ENCODE assay signal across 25 cellular contexts in genomic region chr4:169054879-169055278, GRCh38. TPM values are rescaled to one million over a fixed set of nuclear protein-coding genes. Genes with fewer than 3 reads are reported as not detected.
DNase-seq lines count a peak whose midpoint lies in the region; ATAC-seq, FAIRE-seq and TF ChIP-seq lines count a peak whose summit lies in the region.
"Had no signal": no experiment of that assay in that cellular context is flagged by ENCODE, and none has a peak within 500 bp of the region (broad histone marks: within the 10 kb centered on the region; RNA-seq: fewer than 3 reads in every experiment).

No MANE protein-coding gene starts in this region.

- H3K27ac Mint-ChIP-seq in activated CD8-positive, alpha-beta T cell treated with anti-CD3 and anti-CD28 coated beads, Interleukin-2, amount 10 ng/mL, durations not matched to agents 7 days and 5 days: no peak overlapping the region
- H3K27ac Mint-ChIP-seq in nephron progenitor cell: no peak overlapping the region
- H3K27ac Mint-ChIP-seq: activated naive CD8-positive, alpha-beta T cell treated with anti-CD3 and anti-CD28 coated beads for 36 hours; IgD-negative memory B cell; T-cell had no signal

- no peak overlapping the region for H4K8ac ChIP-seq in mesenchymal stem cell (ENCODE audit: low read length)

- no peak overlapping the region for H3K4me3 ChIP-seq in mesenchymal stem cell (ENCODE audit: insufficient read depth in 1 of 2, low read depth in 1 of 2, low read length in 2 of 2)
- H3K4me3 ChIP-seq: gastroesophageal sphincter had no signal

- no peak overlapping the region for H2BK12ac ChIP-seq in mesenchymal stem cell (ENCODE audit: low read length in 2 of 2)

- no peak overlapping the region for H2BK15ac ChIP-seq in mesenchymal stem cell (ENCODE audit: low read depth, poor library complexity, severe bottlenecking)

- H3K4me1 Mint-ChIP-seq in activated CD8-positive, alpha-beta T cell treated with anti-CD3 and anti-CD28 coated beads, Interleukin-2, amount 10 ng/mL, durations not matched to agents 7 days and 5 days (ENCODE audit: low read depth): no peaks in the 10 kb centered on the region
- H3K4me1 Mint-ChIP-seq in nephron progenitor cell: peaks cover 19% of the 10 kb centered on the region
- H3K4me1 Mint-ChIP-seq: activated naive CD8-positive, alpha-beta T cell treated with anti-CD3 and anti-CD28 coated beads for 36 hours; T-cell had no signal

- no peaks in the 10 kb centered on the region for H3K9me3 ChIP-seq in mesenchymal stem cell (ENCODE audit: control insufficient read depth, low read length)
- H3K9me3 ChIP-seq: gastroesophageal sphincter had no signal

- H2BK120ac ChIP-seq in mesenchymal stem cell (ENCODE audit: low read depth, low read length): no peak overlapping the region

- H2BK5ac ChIP-seq in mesenchymal stem cell (ENCODE audit: low read depth, low read length, poor library complexity, severe bottlenecking): no peak overlapping the region

- peaks cover 2% of the 10 kb centered on the region for H3K27me3 Mint-ChIP-seq in activated CD8-positive, alpha-beta T cell treated with anti-CD3 and anti-CD28 coated beads, Interleukin-2, amount 10 ng/mL, durations not matched to agents 7 days and 5 days (ENCODE audit: low read depth)
- H3K27me3 Mint-ChIP-seq in nephron progenitor cell (ENCODE audit: low read depth, poor library complexity): peaks cover 5% of the 10 kb centered on the region
- H3K27me3 Mint-ChIP-seq: activated naive CD8-positive, alpha-beta T cell treated with anti-CD3 and anti-CD28 coated beads for 36 hours had no signal

- CTCF ChIA-PET in activated CD8-positive, alpha-beta T cell treated with anti-CD3 and anti-CD28 coated beads, Interleukin-2, amount 10 ng/mL, durations not matched to agents 7 days and 5 days (lab: Charles Lee): no interaction called here

- no peaks in the 10 kb centered on the region for H3K4me1 ChIP-seq in mesenchymal stem cell (ENCODE audit: control insufficient read depth, insufficient read depth, low read depth, low read length)

- peak; percentile 27 for FAIRE-seq in GM12892 (lab: Jason Lieb, UNC)

- H3K18ac ChIP-seq in mesenchymal stem cell (ENCODE audit: low read depth in 1 of 2, low read length in 2 of 2): no peak overlapping the region

- no peak overlapping the region for H3K14ac ChIP-seq in mesenchymal stem cell (ENCODE audit: low read length in 2 of 2)

- H3K23ac ChIP-seq in mesenchymal stem cell (ENCODE audit: low read length in 2 of 2): no peak overlapping the region

- no peak overlapping the region for H2AFZ ChIP-seq in mesenchymal stem cell (ENCODE audit: low read depth, low read length)

- no peaks in the 10 kb centered on the region for H3K36me3 Mint-ChIP-seq in activated CD8-positive, alpha-beta T cell treated with anti-CD3 and anti-CD28 coated beads, Interleukin-2, amount 10 ng/mL, durations not matched to agents 7 days and 5 days (ENCODE audit: low read depth)
- H3K36me3 Mint-ChIP-seq in nephron progenitor cell (ENCODE audit: low read depth): no peaks in the 10 kb centered on the region
- H3K36me3 Mint-ChIP-seq: activated naive CD8-positive, alpha-beta T cell treated with anti-CD3 and anti-CD28 coated beads for 36 hours; brain; IgD-negative memory B cell; T-cell had no signal

- DNase-seq in GM12892 (ENCODE audit: insufficient read length) (no peak), nephron progenitor cell (no peak), mesenchymal stem cell (no peak)
- DNase-seq in activated CD8-positive, alpha-beta T cell treated with anti-CD3 and anti-CD28 coated beads, Interleukin-2, amount 10 ng/mL, durations not matched to agents 7 days and 5 days: no peak
- no peak for DNase-seq in stimulated activated naive CD4-positive, alpha-beta T cell (lab: John Stamatoyannopoulos, UW)
- DNase-seq: activated CD4-positive, alpha-beta T cell treated with anti-CD3 and anti-CD28 coated beads, Interleukin-2, amount 50 U/mL, for 48 hours; activated naive CD8-positive, alpha-beta T cell treated with anti-CD3 and anti-CD28 coated beads for 36 hours; activated T-cell treated with anti-CD3 and anti-CD28 coated beads, Interleukin-2, amount 50 U/mL, for 4 hours; dermis blood vessel endothelial cell; erythroblast; left ventricle myocardium superior; NCI-H2029 treated with DMSO at 0.1 percent for 48 hours; NCI-H524; occipital lobe; right cardiac atrium; Right ventricle myocardium superior; stimulated activated naive CD4-positive, alpha-beta T cell treated with Interleukin-2 at 50 U/mL for 16 hours; T-cell; trophoblast cell had no signal

- ATAC-seq in GM19023 (IDR thresholded peaks at IDR 0.05; ENCODE audit: unreplicated experiment): peak; percentile 81
- peak; percentile 47 for ATAC-seq in GM21717 (IDR thresholded peaks at IDR 0.05; ENCODE audit: unreplicated experiment)
- ATAC-seq in HG03066 (IDR thresholded peaks at IDR 0.05; ENCODE audit: low read depth, unreplicated experiment): peak; percentile 54
- no peak for ATAC-seq in activated CD8-positive, alpha-beta T cell treated with anti-CD3 and anti-CD28 coated beads, Interleukin-2, amount 10 ng/mL, durations not matched to agents 7 days and 5 days
- ATAC-seq: activated T-cell treated with anti-CD3 and anti-CD28 coated beads, Interleukin-2, amount 50 U/mL, for 4 hours; gastroesophageal sphincter; left ventricle myocardium superior; right cardiac atrium; T-cell had no signal

- POLR2A ChIA-PET in activated CD8-positive, alpha-beta T cell treated with anti-CD3 and anti-CD28 coated beads, Interleukin-2, amount 10 ng/mL, durations not matched to agents 7 days and 5 days (lab: Charles Lee): no interaction called here

- no peak overlapping the region for H4K91ac ChIP-seq in mesenchymal stem cell (ENCODE audit: low read length)

- no peak overlapping the region for H3K27ac ChIP-seq in mesenchymal stem cell (ENCODE audit: low read length, poor library complexity, severe bottlenecking)
- H3K27ac ChIP-seq: gastroesophageal sphincter had no signal

- no peak overlapping the region for H3K4ac ChIP-seq in mesenchymal stem cell (ENCODE audit: low read depth in 1 of 2, low read length in 2 of 2)

- H3K27me3 ChIP-seq in mesenchymal stem cell (ENCODE audit: control insufficient read depth in 1 of 2, insufficient read depth in 1 of 2, low read length in 2 of 2): no peaks in the 10 kb centered on the region
- H3K27me3 ChIP-seq: gastroesophageal sphincter had no signal

- H3K79me1 ChIP-seq in mesenchymal stem cell (replicated peaks; ENCODE audit: low read length, poor library complexity, severe bottlenecking): no peaks in the 10 kb centered on the region

- H2AK5ac ChIP-seq in mesenchymal stem cell (ENCODE audit: low read length, severe bottlenecking): no peak overlapping the region

- no peak for TF ChIP-seq CTCF in nephron progenitor cell (IDR thresholded peaks at IDR 0.05)

- 91% methylated on average over 6 of the region's 6 CpGs for WGBS in mesenchymal stem cell

- TF ChIP-seq POLR2A in GM12892 (IDR thresholded peaks at IDR 0.05; ENCODE audit: low read depth, low read length): no peak

- H3K4me2 ChIP-seq in mesenchymal stem cell (ENCODE audit: low read length, poor library complexity, severe bottlenecking): no peak overlapping the region

- no peak overlapping the region for H3K4me3 Mint-ChIP-seq in activated CD8-positive, alpha-beta T cell treated with anti-CD3 and anti-CD28 coated beads, Interleukin-2, amount 10 ng/mL, durations not matched to agents 7 days and 5 days
- no peak overlapping the region for H3K4me3 Mint-ChIP-seq in nephron progenitor cell
- H3K4me3 Mint-ChIP-seq: activated naive CD8-positive, alpha-beta T cell treated with anti-CD3 and anti-CD28 coated beads for 36 hours; activated T-cell treated with anti-CD3 and anti-CD28 coated beads, Interleukin-2, amount 50 U/mL, for 4 hours; brain; IgD-negative memory B cell; T-cell had no signal

- H3K36me3 ChIP-seq in mesenchymal stem cell (ENCODE audit: control insufficient read depth in 1 of 2, insufficient read depth in 2 of 2, low read depth in 1 of 2, low read length in 2 of 2): no peaks in the 10 kb centered on the region
- H3K36me3 ChIP-seq: gastroesophageal sphincter had no signal

- no peaks in the 10 kb centered on the region for H3K9me3 Mint-ChIP-seq in activated CD8-positive, alpha-beta T cell treated with anti-CD3 and anti-CD28 coated beads, Interleukin-2, amount 10 ng/mL, durations not matched to agents 7 days and 5 days (ENCODE audit: insufficient read depth)
- H3K9me3 Mint-ChIP-seq in nephron progenitor cell: no peaks in the 10 kb centered on the region
- H3K9me3 Mint-ChIP-seq: activated naive CD8-positive, alpha-beta T cell treated with anti-CD3 and anti-CD28 coated beads for 36 hours; activated T-cell treated with anti-CD3 and anti-CD28 coated beads, Interleukin-2, amount 50 U/mL, for 4 hours; IgD-negative memory B cell; T-cell had no signal

- H3K9ac ChIP-seq in mesenchymal stem cell (ENCODE audit: low read length): no peak overlapping the region

RNA-seq across cellular contexts. Expression of gene CBR4, which starts 44.8 kb away (rescaled TPM):
- polyA plus RNA-seq in GM12892 (2012; ENCODE audit: missing spikeins): 24.5 TPM
- 10 to 100 TPM; 11.6 to 11.7 TPM for total RNA-seq in activated CD8-positive, alpha-beta T cell treated with anti-CD3 and anti-CD28 coated beads, Interleukin-2, amount 10 ng/mL, durations not matched to agents 7 days and 5 days
- 6.7 TPM for polyA plus RNA-seq in mesenchymal stem cell (2013, experiment 1 of 2)
- 6.3 TPM for polyA plus RNA-seq in mesenchymal stem cell (2013, experiment 2 of 2)
